23 cellular contexts compared by ENCODE assay signal in genomic region chr12:5230861-5231260, GRCh38.
"Had no signal": no experiment of that assay in that cellular context is flagged by ENCODE, and none has a peak within 500 bp of the region (broad histone marks: within the 10 kb centered on the region; RNA-seq: fewer than 3 reads in every experiment).

No MANE protein-coding gene starts in this region.

- H3K36me3 Mint-ChIP-seq: immature natural killer cell, memory B cell, natural killer cell had no signal

- H3K9me3 Mint-ChIP-seq: effector memory CD8-positive, alpha-beta T cell; memory B cell; natural killer cell; stimulated activated naive CD8-positive, alpha-beta T cell treated with anti-CD3 and anti-CD28 coated beads, Interleukin-15, amount 100 ng/mL, for 72 hours had no signal

- H3K4me1 Mint-ChIP-seq: immature natural killer cell; memory B cell; natural killer cell; stimulated activated naive CD8-positive, alpha-beta T cell treated with anti-CD3 and anti-CD28 coated beads, Interleukin-15, amount 100 ng/mL, for 72 hours had no signal

- ATAC-seq: effector memory CD8-positive, alpha-beta T cell; heart right ventricle; left ventricle myocardium superior; lower lobe of right lung; natural killer cell; pancreas; right lobe of liver; stimulated activated naive CD8-positive, alpha-beta T cell treated with anti-CD3 and anti-CD28 coated beads, Interleukin-15, amount 100 ng/mL, for 72 hours; upper lobe of right lung had no signal

- DNase-seq: cortex of kidney; effector memory CD8-positive, alpha-beta T cell; foreskin melanocyte; glutamatergic neuron; heart right ventricle; hippocampal formation; immature natural killer cell; islet precursor cell; left ventricle myocardium superior; lower lobe of right lung; natural killer cell; pancreas; right lobe of liver; small intestine; stimulated activated CD4-positive, alpha-beta T cell treated with anti-CD3 and anti-CD28 coated beads, Interleukin-15, amount 100 ng/mL, for 24 hours; stimulated activated CD4-positive, alpha-beta T cell treated with anti-CD3 and anti-CD28 coated beads, Interleukin-2, amount 100 ng/mL, for 48 hours; stimulated activated naive CD4-positive, alpha-beta T cell; stimulated activated naive CD8-positive, alpha-beta T cell treated with anti-CD3 and anti-CD28 coated beads, Interleukin-15, amount 100 ng/mL, for 72 hours; transverse colon; upper lobe of right lung had no signal

- H3K27ac Mint-ChIP-seq: effector memory CD8-positive, alpha-beta T cell; immature natural killer cell; memory B cell; natural killer cell had no signal

- H3K4me3 ChIP-seq: heart right ventricle, lower lobe of right lung, pancreas, right lobe of liver, suprapubic skin, transverse colon, upper lobe of right lung, vagina had no signal

- H3K4me3 Mint-ChIP-seq: effector memory CD8-positive, alpha-beta T cell; immature natural killer cell; memory B cell; natural killer cell; stimulated activated naive CD8-positive, alpha-beta T cell treated with anti-CD3 and anti-CD28 coated beads, Interleukin-15, amount 100 ng/mL, for 72 hours had no signal
